Comparison of ENCODE assay signal across 29 cellular contexts in the genomic region with DNA sequence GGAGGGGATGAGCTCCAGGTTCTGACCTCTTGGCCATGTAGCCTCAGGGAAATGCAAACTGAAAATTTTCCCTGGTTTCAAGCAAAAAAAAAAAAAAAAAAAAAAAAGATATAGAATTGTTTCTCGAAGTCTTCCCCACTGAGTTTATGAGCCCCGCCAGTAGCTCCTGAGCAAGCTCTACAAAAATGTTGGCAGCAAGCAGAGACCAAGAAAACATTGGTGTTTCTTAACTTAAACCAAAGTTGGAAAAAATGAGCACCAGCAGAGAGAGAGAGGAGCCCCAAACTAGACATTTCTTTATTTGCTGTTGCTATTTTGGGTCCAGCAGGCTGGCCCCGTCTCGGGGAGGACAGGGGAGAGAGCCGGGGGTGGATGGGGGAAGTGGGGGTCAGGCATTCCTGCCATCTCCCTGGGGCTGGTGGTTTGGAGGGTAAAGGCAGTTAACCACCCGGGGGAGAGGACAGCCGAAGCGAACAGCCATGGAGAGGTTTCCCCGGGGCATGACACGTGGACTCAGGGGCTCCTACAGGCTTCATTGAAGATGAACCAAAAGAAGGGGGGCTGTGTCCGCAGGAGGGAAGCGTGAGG.
DNase-seq lines count a peak whose midpoint lies in the region; ATAC-seq and TF ChIP-seq lines count a peak whose summit lies in the region.
"Had no signal": no experiment of that assay in that cellular context is flagged by ENCODE, and none has a peak within 500 bp of the region (broad histone marks: within the 10 kb centered on the region; RNA-seq: fewer than 3 reads in every experiment).

No MANE protein-coding gene starts in this region.

- no peak for ATAC-seq in HG03196 (IDR thresholded peaks at IDR 0.05; ENCODE audit: unreplicated experiment)
- ATAC-seq in activated CD8-positive, alpha-beta T cell treated with anti-CD3 and anti-CD28 coated beads, Interleukin-2, amount 10 ng/mL, durations not matched to agents 7 days and 5 days, result no peak
- ATAC-seq: activated T-cell treated with anti-CD3 and anti-CD28 coated beads, Interleukin-2, amount 50 U/mL, for 72 hours; CD8-positive, alpha-beta T cell; GM12878; left lobe of liver; PC-3; SK-N-SH treated with all-trans-retinoic acid at 6 μM for 48 hours had no signal

- no peaks in the 10 kb centered on the region for H3K36me3 Mint-ChIP-seq in activated CD8-positive, alpha-beta T cell treated with anti-CD3 and anti-CD28 coated beads, Interleukin-2, amount 10 ng/mL, durations not matched to agents 7 days and 5 days (ENCODE audit: low read depth)
- H3K36me3 Mint-ChIP-seq in activated naive CD4-positive, alpha-beta T cell treated with anti-CD3 and anti-CD28 coated beads, Interleukin-2, amount 10 ng/mL, durations not matched to agents 7 days and 5 days, result no peaks in the 10 kb centered on the region
- H3K36me3 Mint-ChIP-seq: CD8-positive, alpha-beta T cell; memory B cell had no signal

- no peaks in the 10 kb centered on the region for H3K36me3 ChIP-seq in ascending aorta
- H3K36me3 ChIP-seq: adrenal gland had no signal

- CTCF ChIA-PET in activated CD8-positive, alpha-beta T cell treated with anti-CD3 and anti-CD28 coated beads, Interleukin-2, amount 10 ng/mL, durations not matched to agents 7 days and 5 days (lab: Charles Lee), result no interaction called here
- CTCF ChIA-PET in activated naive CD4-positive, alpha-beta T cell treated with anti-CD3 and anti-CD28 coated beads, Interleukin-2, amount 10 ng/mL, durations not matched to agents 7 days and 5 days (lab: Charles Lee), result interaction anchor here (0.6 kb wide), 1 partner anchor 65 kb away, joined by 3 read pairs; no protein-coding TSS in a partner anchor

- no peaks in the 10 kb centered on the region for H3K27me3 Mint-ChIP-seq in activated CD8-positive, alpha-beta T cell treated with anti-CD3 and anti-CD28 coated beads, Interleukin-2, amount 10 ng/mL, durations not matched to agents 7 days and 5 days (ENCODE audit: low read depth)
- no peaks in the 10 kb centered on the region for H3K27me3 Mint-ChIP-seq in activated naive CD4-positive, alpha-beta T cell treated with anti-CD3 and anti-CD28 coated beads, Interleukin-2, amount 10 ng/mL, durations not matched to agents 7 days and 5 days
- H3K27me3 Mint-ChIP-seq: stimulated activated naive CD8-positive, alpha-beta T cell treated with anti-CD3 and anti-CD28 coated beads, Interleukin-15, Interleukin-2, amounts not matched to agents 100 ng/mL and 50 ng/mL, for 24 hours had no signal

- H3K4me3 Mint-ChIP-seq in activated CD8-positive, alpha-beta T cell treated with anti-CD3 and anti-CD28 coated beads, Interleukin-2, amount 10 ng/mL, durations not matched to agents 7 days and 5 days, result no peak overlapping the region
- no peak overlapping the region for H3K4me3 Mint-ChIP-seq in activated naive CD4-positive, alpha-beta T cell treated with anti-CD3 and anti-CD28 coated beads, Interleukin-2, amount 10 ng/mL, durations not matched to agents 7 days and 5 days
- H3K4me3 Mint-ChIP-seq: activated T-cell treated with anti-CD3 and anti-CD28 coated beads, Interleukin-2, amount 50 U/mL, for 72 hours; CD8-positive, alpha-beta T cell; memory B cell; nephron; stimulated activated naive CD8-positive, alpha-beta T cell treated with anti-CD3 and anti-CD28 coated beads, Interleukin-15, Interleukin-2, amounts not matched to agents 100 ng/mL and 50 ng/mL, for 24 hours; T-helper 1 cell treated with Interleukin-12 subunit alpha and Interleukin-12 subunit beta and Interleukin-4 antibody, amounts not matched to agents 30 μg/mL and 1 μg/mL, for 36 hours had no signal

- POLR2A ChIA-PET in activated CD8-positive, alpha-beta T cell treated with anti-CD3 and anti-CD28 coated beads, Interleukin-2, amount 10 ng/mL, durations not matched to agents 7 days and 5 days (lab: Charles Lee), result no interaction called here

- no peak overlapping the region for H3K27ac Mint-ChIP-seq in activated CD8-positive, alpha-beta T cell treated with anti-CD3 and anti-CD28 coated beads, Interleukin-2, amount 10 ng/mL, durations not matched to agents 7 days and 5 days
- no peak overlapping the region for H3K27ac Mint-ChIP-seq in activated naive CD4-positive, alpha-beta T cell treated with anti-CD3 and anti-CD28 coated beads, Interleukin-2, amount 10 ng/mL, durations not matched to agents 7 days and 5 days
- H3K27ac Mint-ChIP-seq: activated T-cell treated with anti-CD3 and anti-CD28 coated beads, Interleukin-2, amount 50 U/mL, for 72 hours; CD8-positive, alpha-beta T cell; memory B cell; nephron; stimulated activated naive CD8-positive, alpha-beta T cell treated with anti-CD3 and anti-CD28 coated beads, Interleukin-15, Interleukin-2, amounts not matched to agents 100 ng/mL and 50 ng/mL, for 24 hours; T-helper 1 cell treated with Interleukin-12 subunit alpha and Interleukin-12 subunit beta and Interleukin-4 antibody, amounts not matched to agents 30 μg/mL and 1 μg/mL, for 36 hours had no signal

- no peaks in the 10 kb centered on the region for H3K9me3 ChIP-seq in ascending aorta
- H3K9me3 ChIP-seq: adrenal gland had no signal

- H3K4me3 ChIP-seq in ascending aorta, result no peak overlapping the region
- no peak overlapping the region for H3K4me3 ChIP-seq in fibroblast of the aortic adventitia (ENCODE audit: low read depth, low read length)
- H3K4me3 ChIP-seq: adrenal gland, GM12878, skin epidermis had no signal

- no peaks in the 10 kb centered on the region for H3K4me1 Mint-ChIP-seq in activated CD8-positive, alpha-beta T cell treated with anti-CD3 and anti-CD28 coated beads, Interleukin-2, amount 10 ng/mL, durations not matched to agents 7 days and 5 days (ENCODE audit: low read depth)
- H3K4me1 Mint-ChIP-seq in activated naive CD4-positive, alpha-beta T cell treated with anti-CD3 and anti-CD28 coated beads, Interleukin-2, amount 10 ng/mL, durations not matched to agents 7 days and 5 days, result no peaks in the 10 kb centered on the region
- H3K4me1 Mint-ChIP-seq: memory B cell had no signal

- DNase-seq in EH (ENCODE audit: low read depth), result peak; percentile 75
- DNase-seq in ascending aorta (ENCODE audit: low spot score in 2 of 2), result peak in 1 of 2 donors; percentile 77
- peak; percentile 41 for DNase-seq in fibroblast of the aortic adventitia (ENCODE audit: low read depth)
- DNase-seq in activated naive CD4-positive, alpha-beta T cell treated with anti-CD3 and anti-CD28 coated beads, Interleukin-2, amount 50 U/mL, for 16 hours, result no peak
- DNase-seq in activated CD8-positive, alpha-beta T cell treated with anti-CD3 and anti-CD28 coated beads, Interleukin-2, amount 10 ng/mL, durations not matched to agents 7 days and 5 days, result no peak
- DNase-seq in activated naive CD4-positive, alpha-beta T cell treated with anti-CD3 and anti-CD28 coated beads, Interleukin-2, amount 10 ng/mL, durations not matched to agents 7 days and 5 days, result no peak
- DNase-seq: activated CD4-positive, alpha-beta T cell treated with anti-CD3 and anti-CD28 coated beads, Interleukin-2, amount 50 U/mL, for 4 hours; activated T-cell treated with anti-CD3 and anti-CD28 coated beads, Interleukin-2, amount 50 U/mL, for 72 hours; adrenal gland; CD8-positive, alpha-beta T cell; effector memory CD4-positive, alpha-beta T cell; EL; glutamatergic neuron; KG1; NCI-H1417; NCI-H2029 treated with DMSO at 0.1 percent for 48 hours; NCI-H2227 treated with DMSO at 0.1 percent for 48 hours; NCI-H526; PC-3 had no signal

- TF ChIP-seq CTCF in ascending aorta (IDR thresholded peaks at IDR 0.05) (no peak), fibroblast of the aortic adventitia (IDR thresholded peaks at IDR 0.05; ENCODE audit: insufficient read depth, low read length) (no peak)

- no peaks in the 10 kb centered on the region for H3K27me3 ChIP-seq in ascending aorta
- H3K27me3 ChIP-seq: adrenal gland had no signal

- peaks cover 3 to 21% of the 10 kb centered on the region in 2 donors for H3K4me1 ChIP-seq in ascending aorta
- H3K4me1 ChIP-seq: adrenal gland had no signal

- peak overlapping the region; percentile 73 to 76 for H3K27ac ChIP-seq in ascending aorta
- H3K27ac ChIP-seq: adrenal gland, epithelial cell of prostate had no signal

- intact Hi-C loops in ascending aorta (cut with DNase I), result loop anchor here (5.0 kb wide), 1 partner anchor 581 kb away; a partner anchor contains a TSS

- no peaks in the 10 kb centered on the region for H3K9me3 Mint-ChIP-seq in activated CD8-positive, alpha-beta T cell treated with anti-CD3 and anti-CD28 coated beads, Interleukin-2, amount 10 ng/mL, durations not matched to agents 7 days and 5 days (ENCODE audit: insufficient read depth)
- H3K9me3 Mint-ChIP-seq in activated naive CD4-positive, alpha-beta T cell treated with anti-CD3 and anti-CD28 coated beads, Interleukin-2, amount 10 ng/mL, durations not matched to agents 7 days and 5 days, result no peaks in the 10 kb centered on the region
- H3K9me3 Mint-ChIP-seq: activated T-cell treated with anti-CD3 and anti-CD28 coated beads, Interleukin-2, amount 50 U/mL, for 72 hours; CD8-positive, alpha-beta T cell; memory B cell; nephron; stimulated activated naive CD8-positive, alpha-beta T cell treated with anti-CD3 and anti-CD28 coated beads, Interleukin-15, Interleukin-2, amounts not matched to agents 100 ng/mL and 50 ng/mL, for 24 hours; T-helper 1 cell treated with Interleukin-12 subunit alpha and Interleukin-12 subunit beta and Interleukin-4 antibody, amounts not matched to agents 30 μg/mL and 1 μg/mL, for 36 hours had no signal

Comparison
In these comparisons a context has a peak if more than half of its experiments do, and no peak if none do; other contexts are left out.
1. DNase-seq: peak in EH (single experiment) and fibroblast of the aortic adventitia (single experiment); none in activated naive CD4-positive, alpha-beta T cell treated with anti-CD3 and anti-CD28 coated beads, Interleukin-2, amount 50 U/mL, for 16 hours (single experiment), activated CD8-positive, alpha-beta T cell treated with anti-CD3 and anti-CD28 coated beads, Interleukin-2, amount 10 ng/mL, durations not matched to agents 7 days and 5 days (single experiment) and activated naive CD4-positive, alpha-beta T cell treated with anti-CD3 and anti-CD28 coated beads, Interleukin-2, amount 10 ng/mL, durations not matched to agents 7 days and 5 days (single experiment).